ENCODE assay signal across 20 cellular contexts in genomic region chr10:101630420-101630920, GRCh38.
"Had no signal": no experiment of that assay in that cellular context is flagged by ENCODE, and none has a peak within 500 bp of the region (broad histone marks: within the 10 kb centered on the region; RNA-seq: fewer than 3 reads in every experiment).

No MANE protein-coding gene starts in this region.

- H3K36me3 Mint-ChIP-seq: natural killer cell had no signal

- H3K27me3 ChIP-seq: breast epithelium, left lung, pancreas, upper lobe of right lung had no signal

- H3K4me1 ChIP-seq: breast epithelium, left lung, pancreas, upper lobe of right lung had no signal

- DNase-seq: activated gamma-delta T cell treated with Interleukin-2 at 50 U/mL for 16 hours; activated T-cell treated with anti-CD3 and anti-CD28 coated beads, Interleukin-2, amount 50 U/mL, for 1 hour; amniotic stem cell; cerebellar nuclear complex; erythroblast; foreskin fibroblast; kidney glomerular epithelial cell; left lung; natural killer cell; pancreas; right cardiac atrium; stimulated activated CD4-positive, alpha-beta T cell treated with anti-CD3 and anti-CD28 coated beads, Interleukin-1b, Interleukin-23, amount 100 ng/mL, for 48 hours; T1000; upper lobe of right lung had no signal

- H3K27me3 Mint-ChIP-seq: activated naive CD4-positive, alpha-beta T cell treated with anti-CD3 and anti-CD28 coated beads, Interleukin-2, amount 50 U/mL, for 24 hours had no signal

- H3K9me3 ChIP-seq: breast epithelium, left lung, pancreas, psoas muscle, thoracic aorta, upper lobe of right lung had no signal

- H3K4me3 Mint-ChIP-seq: activated naive CD4-positive, alpha-beta T cell treated with anti-CD3 and anti-CD28 coated beads, Interleukin-2, amount 50 U/mL, for 24 hours; natural killer cell; WTC11 had no signal

- H3K9me3 Mint-ChIP-seq: activated naive CD4-positive, alpha-beta T cell treated with anti-CD3 and anti-CD28 coated beads, Interleukin-2, amount 50 U/mL, for 24 hours; natural killer cell had no signal

- H3K4me3 ChIP-seq: breast epithelium, left lung, pancreas, psoas muscle, skin epidermis, thoracic aorta, upper lobe of right lung had no signal

- H3K36me3 ChIP-seq: breast epithelium, pancreas had no signal

- ATAC-seq: left lung, natural killer cell, pancreas, upper lobe of right lung, WTC11 had no signal

- H3K27ac ChIP-seq: breast epithelium, left lung, pancreas, psoas muscle, skin epidermis, thoracic aorta, upper lobe of right lung had no signal

- H3K27ac Mint-ChIP-seq: activated naive CD4-positive, alpha-beta T cell treated with anti-CD3 and anti-CD28 coated beads, Interleukin-2, amount 50 U/mL, for 24 hours; WTC11 had no signal
